Comparison of ENCODE assay signal across 23 cellular contexts in genomic region chr6:40540790-40541189, GRCh38. TPM values are rescaled to one million over a fixed set of nuclear protein-coding genes. Genes with fewer than 3 reads are reported as not detected.
DNase-seq lines count a peak whose midpoint lies in the region; ATAC-seq and TF ChIP-seq lines count a peak whose summit lies in the region.
"Had no signal": no experiment of that assay in that cellular context is flagged by ENCODE, and none has a peak within 500 bp of the region (broad histone marks: within the 10 kb centered on the region; RNA-seq: fewer than 3 reads in every experiment).

No MANE protein-coding gene starts in this region.

- no peak overlapping the region for H3K4me3 Mint-ChIP-seq in natural killer cell treated with Interleukin-12 subunit alpha and Interleukin-12 subunit beta and Interleukin-15 and Interleukin-18, amount 100 ng/mL, for 72 hours
- no peak overlapping the region for H3K4me3 Mint-ChIP-seq in natural killer cell
- H3K4me3 Mint-ChIP-seq: CD4-positive, alpha-beta memory T cell; HFFc6 had no signal

- H3K18ac ChIP-seq in trophoblast cell (ENCODE audit: low read length) = no peak overlapping the region

- TF ChIP-seq CTCF in natural killer cell (IDR thresholded peaks at IDR 0.05) (no peak), sigmoid colon (IDR thresholded peaks at IDR 0.05) (no peak)

- H3K9ac ChIP-seq in trophoblast cell (ENCODE audit: low read length) = no peak overlapping the region

- no peak overlapping the region for H2BK120ac ChIP-seq in trophoblast cell (ENCODE audit: insufficient read depth, low read length, poor library complexity)

- no peaks in the 10 kb centered on the region for H3K27me3 ChIP-seq in trophoblast cell (ENCODE audit: insufficient read depth, low read length)
- H3K27me3 ChIP-seq in sigmoid colon = no peaks in the 10 kb centered on the region

- H4K8ac ChIP-seq in trophoblast cell (ENCODE audit: low read depth, low read length) = no peak overlapping the region

- no peak overlapping the region for H3K23ac ChIP-seq in trophoblast cell (ENCODE audit: low read length)

- H3K14ac ChIP-seq in trophoblast cell (ENCODE audit: low read length) = no peak overlapping the region

- H3K27ac ChIP-seq in angular gyrus (ENCODE audit: low read depth, low read length) (peak overlapping the region; percentile 41), trophoblast cell (ENCODE audit: low read depth, low read length) (no peak overlapping the region), temporal lobe (ENCODE audit: low read depth, low read length) (peak overlapping the region; percentile 17), sigmoid colon (no peak overlapping the region)
- H3K27ac ChIP-seq: A549 had no signal

- H3K9me3 Mint-ChIP-seq in natural killer cell treated with Interleukin-12 subunit alpha and Interleukin-12 subunit beta and Interleukin-15 and Interleukin-18, amount 100 ng/mL, for 72 hours = no peaks in the 10 kb centered on the region
- no peaks in the 10 kb centered on the region for H3K9me3 Mint-ChIP-seq in natural killer cell
- H3K9me3 Mint-ChIP-seq: CD4-positive, alpha-beta memory T cell; HFFc6 had no signal

- H3K79me1 ChIP-seq in trophoblast cell (ENCODE audit: low read length) = no peaks in the 10 kb centered on the region

- no CpG with 5 or more reads among the region's 6 CpGs for WGBS in trophoblast cell (ENCODE audit: extremely low coverage, insufficient coverage, insufficient read length)
- 83 to 91% methylated on average over 6 of the region's 6 CpGs for WGBS in sigmoid colon, 2 donors

- H3K9me3 ChIP-seq in trophoblast cell (ENCODE audit: insufficient read depth, low read depth, low read length) (no peaks in the 10 kb centered on the region), sigmoid colon (no peaks in the 10 kb centered on the region)
- H3K9me3 ChIP-seq: A549, HAP-1 had no signal

- peak overlapping the region; percentile 10 for H3K4me3 ChIP-seq in trophoblast cell (ENCODE audit: low read depth, low read length)
- no peak overlapping the region for H3K4me3 ChIP-seq in sigmoid colon
- H3K4me3 ChIP-seq: A549, HAP-1 had no signal

- H4K12ac ChIP-seq in trophoblast cell (ENCODE audit: low read depth, low read length) = no peak overlapping the region

- H2BK5ac ChIP-seq in trophoblast cell (ENCODE audit: low read depth, low read length, poor library complexity) = no peak overlapping the region

- no peak for TF ChIP-seq POLR2A in sigmoid colon (IDR thresholded peaks at IDR 0.05)

- ATAC-seq in natural killer cell treated with Interleukin-12 subunit alpha and Interleukin-12 subunit beta and Interleukin-15 and Interleukin-18, amount 100 ng/mL, for 72 hours = no peak
- ATAC-seq in natural killer cell (no peak), HG03520 (IDR thresholded peaks at IDR 0.05; ENCODE audit: unreplicated experiment) (no peak)
- ATAC-seq: A549 had no signal

- H3K79me2 ChIP-seq in trophoblast cell (ENCODE audit: control insufficient read depth, insufficient read depth, low read length, poor library complexity) = no peaks in the 10 kb centered on the region

- H3K4me2 ChIP-seq in trophoblast cell (ENCODE audit: low read length) = no peak overlapping the region
- H3K4me2 ChIP-seq: A549 had no signal

- no peak overlapping the region for H3K27ac Mint-ChIP-seq in natural killer cell treated with Interleukin-12 subunit alpha and Interleukin-12 subunit beta and Interleukin-15 and Interleukin-18, amount 100 ng/mL, for 72 hours
- H3K27ac Mint-ChIP-seq in natural killer cell = no peak overlapping the region
- H3K27ac Mint-ChIP-seq: CD4-positive, alpha-beta memory T cell; HFFc6 had no signal

- DNase-seq in natural killer cell treated with Interleukin-12 subunit alpha and Interleukin-12 subunit beta and Interleukin-15 and Interleukin-18, amount 100 ng/mL, for 72 hours (ENCODE audit: low spot score) = peak; percentile 48
- no peak for DNase-seq in natural killer cell
- DNase-seq in trophoblast cell = no peak
- DNase-seq in sigmoid colon = no peak
- DNase-seq in OCI-M2 (lab: John Stamatoyannopoulos, UW; ENCODE audit: unreplicated experiment) = no peak
- DNase-seq: 8988T; ACHN; C1 segment of cervical spinal cord; Calu3; CD4-positive, alpha-beta memory T cell; COR-L47; DMS53; DMS79 treated with DMSO at 0.1 percent for 48 hours; GF-D8; HFFc6 had no signal

- H3K4me1 ChIP-seq in trophoblast cell (ENCODE audit: control insufficient read depth in 1 of 2, insufficient read depth in 2 of 2, low read length in 2 of 2) (no peaks in the 10 kb centered on the region), sigmoid colon (no peaks in the 10 kb centered on the region)
- H3K4me1 ChIP-seq: A549, HAP-1 had no signal

- no peak overlapping the region for H3K4ac ChIP-seq in trophoblast cell (ENCODE audit: low read depth, low read length)

- no peak for TF ChIP-seq EP300 in sigmoid colon (IDR thresholded peaks at IDR 0.05)

- peaks cover 0 to 4% of the 10 kb centered on the region in 2 donors for H3K27me3 Mint-ChIP-seq in natural killer cell treated with Interleukin-12 subunit alpha and Interleukin-12 subunit beta and Interleukin-15 and Interleukin-18, amount 100 ng/mL, for 72 hours
- no peaks in the 10 kb centered on the region for H3K27me3 Mint-ChIP-seq in natural killer cell (ENCODE audit: low read depth in 2 of 2)

- H3K36me3 Mint-ChIP-seq in natural killer cell treated with Interleukin-12 subunit alpha and Interleukin-12 subunit beta and Interleukin-15 and Interleukin-18, amount 100 ng/mL, for 72 hours = no peaks in the 10 kb centered on the region
- no peaks in the 10 kb centered on the region for H3K36me3 Mint-ChIP-seq in natural killer cell
- H3K36me3 Mint-ChIP-seq: CD4-positive, alpha-beta memory T cell had no signal

- H2BK12ac ChIP-seq in trophoblast cell (ENCODE audit: low read length) = no peak overlapping the region

- no peaks in the 10 kb centered on the region for H3K36me3 ChIP-seq in trophoblast cell (ENCODE audit: control insufficient read depth in 1 of 2, insufficient read depth in 2 of 2, low read length in 2 of 2)
- H3K36me3 ChIP-seq in sigmoid colon = no peaks in the 10 kb centered on the region
- H3K36me3 ChIP-seq: HAP-1 had no signal

- intact Hi-C loops in natural killer cell (cut with micrococcal nuclease) = no loop called here
- intact Hi-C loops in sigmoid colon (cut with DNase I) = no loop called here

- H2AK5ac ChIP-seq in trophoblast cell (ENCODE audit: low read length) = no peak overlapping the region

- H3K4me1 Mint-ChIP-seq in natural killer cell treated with Interleukin-12 subunit alpha and Interleukin-12 subunit beta and Interleukin-15 and Interleukin-18, amount 100 ng/mL, for 72 hours (ENCODE audit: low read depth in 2 of 2) = peaks cover 0 to 3% of the 10 kb centered on the region in 2 donors
- peaks cover 0 to 7% of the 10 kb centered on the region in 2 donors for H3K4me1 Mint-ChIP-seq in natural killer cell
- H3K4me1 Mint-ChIP-seq: CD4-positive, alpha-beta memory T cell had no signal

- H2AFZ ChIP-seq in trophoblast cell (ENCODE audit: insufficient read depth, low read length, poor library complexity) = no peak overlapping the region

- H4K91ac ChIP-seq in trophoblast cell (ENCODE audit: low read depth, low read length) = no peak overlapping the region

RNA-seq across cellular contexts. Expression of gene LRFN2, which starts 46.4 kb away (rescaled TPM):
- total RNA-seq in natural killer cell treated with Interleukin-12 subunit alpha and Interleukin-12 subunit beta and Interleukin-15 and Interleukin-18, amount 100 ng/mL, for 72 hours = under 1 TPM; 0.29 to 0.50 TPM
- total RNA-seq in natural killer cell (1 to 10 TPM; 3.0 to 3.6 (median 3.5) TPM), temporal lobe (17.9 TPM), sigmoid colon (under 1 TPM in 1 of 4 donors, not detected in 3; 0.49 TPM)
- polyA plus RNA-seq in trophoblast cell (2013) = 0.01 and 0.03 TPM in 2 replicates
- under 1 TPM in 2 of 3 donors, not detected in 1; 0.10 to 0.60 TPM for polyA plus RNA-seq in sigmoid colon
- total RNA-seq: Calu3; CD4-positive, alpha-beta memory T cell; G401; H4; HFFc6 had no signal
- polyA plus RNA-seq: A549, BJ had no signal

Comparison
In these comparisons a context has a peak if more than half of its experiments do, and no peak if none do; other contexts are left out.
1. H3K27ac ChIP-seq: peak in angular gyrus (single experiment) and temporal lobe (single experiment); none in trophoblast cell (single experiment) and sigmoid colon (0 of 4).